In the genomic region with DNA sequence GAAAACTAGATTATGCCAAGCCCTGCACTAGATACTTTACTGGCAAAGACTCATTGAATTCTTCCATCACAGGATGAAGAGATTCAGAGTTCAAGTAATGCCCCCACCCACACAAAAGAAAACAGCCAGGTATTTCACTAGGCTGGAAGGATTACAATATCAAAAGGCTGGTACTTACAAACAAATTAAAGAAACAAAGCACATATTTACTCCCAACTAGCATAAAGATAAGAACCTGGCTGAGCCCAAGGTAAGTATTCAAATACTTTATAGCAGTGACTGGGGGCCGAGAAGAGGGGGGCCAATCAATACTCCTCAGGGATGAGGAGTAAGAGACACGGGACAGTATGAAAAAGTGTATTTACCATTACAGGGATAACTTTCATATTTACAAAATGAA, we compare ENCODE assay signal across 20 cellular contexts. TPM values are rescaled to one million over a fixed set of nuclear protein-coding genes. Genes with fewer than 3 reads are reported as not detected.
"Had no signal": no experiment of that assay in that cellular context is flagged by ENCODE, and none has a peak within 500 bp of the region (broad histone marks: within the 10 kb centered on the region; RNA-seq: fewer than 3 reads in every experiment).

No MANE protein-coding gene starts in this region.

- H3K27me3 ChIP-seq: heart right ventricle, neural progenitor cell, transverse colon, uterus had no signal

- H3K27ac ChIP-seq: heart right ventricle, neural progenitor cell, transverse colon, uterus had no signal

- H3K27ac Mint-ChIP-seq: activated CD4-positive, alpha-beta memory T cell treated with anti-CD3 and anti-CD28 coated beads, Interleukin-2, amount 10 ng/mL, durations not matched to agents 7 days and 5 days; activated CD4-positive, alpha-beta T cell treated with anti-CD3 and anti-CD28 coated beads, Interleukin-2, amount 10 ng/mL, durations not matched to agents 24 days and 14 days; activated naive CD4-positive, alpha-beta T cell treated with anti-CD3 and anti-CD28 coated beads, Interleukin-2, amount 10 ng/mL, durations not matched to agents 7 days and 5 days; dendritic cell treated with granulocyte-macrophage colony-stimulating factor and Interleukin-4, amounts not matched to agents 40 ng/mL and 50 ng/mL, for 4 days; neural progenitor cell; stimulated activated naive B cell treated with anti-CD40 and anti-IgM and Interleukin-4, amounts not matched to agents 10 μg/mL and 1 μg/mL and 100 μg/mL, for 72 hours had no signal

- H3K36me3 ChIP-seq: neural progenitor cell, uterus had no signal

- H3K36me3 Mint-ChIP-seq: neural progenitor cell had no signal

- H3K4me1 ChIP-seq: neural progenitor cell had no signal

- H3K27me3 Mint-ChIP-seq: activated CD4-positive, alpha-beta memory T cell treated with anti-CD3 and anti-CD28 coated beads, Interleukin-2, amount 10 ng/mL, durations not matched to agents 7 days and 5 days; activated CD4-positive, alpha-beta T cell treated with anti-CD3 and anti-CD28 coated beads, Interleukin-2, amount 10 ng/mL, durations not matched to agents 24 days and 14 days; activated naive CD4-positive, alpha-beta T cell treated with anti-CD3 and anti-CD28 coated beads, Interleukin-2, amount 10 ng/mL, durations not matched to agents 7 days and 5 days; dendritic cell treated with granulocyte-macrophage colony-stimulating factor and Interleukin-4, amounts not matched to agents 40 ng/mL and 50 ng/mL, for 4 days; stimulated activated naive B cell treated with anti-CD40 and anti-IgM and Interleukin-4, amounts not matched to agents 10 μg/mL and 1 μg/mL and 100 μg/mL, for 72 hours had no signal

- H3K4me3 ChIP-seq: heart right ventricle, neural progenitor cell, transverse colon, uterus had no signal

- ATAC-seq: activated CD4-positive, CD25-positive, alpha-beta regulatory T cell treated with anti-CD3 and anti-CD28 coated beads, Interleukin-2, amount 50 U/mL, for 24 hours; heart right ventricle; left ventricle myocardium superior; stimulated activated naive B cell treated with anti-CD40 and anti-IgM and Interleukin-4, amounts not matched to agents 10 μg/mL and 1 μg/mL and 100 μg/mL, for 72 hours had no signal

- H3K9me3 ChIP-seq: heart right ventricle, transverse colon, uterus had no signal

- H3K9ac ChIP-seq: neural progenitor cell had no signal

- DNase-seq: activated CD4-positive, alpha-beta memory T cell treated with anti-CD3 and anti-CD28 coated beads, Interleukin-2, amount 10 ng/mL, durations not matched to agents 7 days and 5 days; activated CD4-positive, alpha-beta T cell treated with anti-CD3 and anti-CD28 coated beads, Interleukin-2, amount 10 ng/mL, durations not matched to agents 24 days and 14 days; activated effector memory CD4-positive, alpha-beta T cell treated with anti-CD3 and anti-CD28 coated beads, Interleukin-2, amount 50 U/mL, for 16 hours; activated naive CD4-positive, alpha-beta T cell treated with anti-CD3 and anti-CD28 coated beads, Interleukin-2, amount 10 ng/mL, durations not matched to agents 7 days and 5 days; amygdala; effector CD4-positive, alpha-beta T cell; erythroblast; foreskin fibroblast; heart right ventricle; left ventricle myocardium superior; retina; stimulated activated CD4-positive, alpha-beta T cell treated with anti-CD3 and anti-CD28 coated beads, Interleukin-2, amount 100 ng/mL, for 48 hours; stimulated activated CD8-positive, alpha-beta memory T cell treated with anti-CD3 and anti-CD28 coated beads, Interleukin-4, amount 100 ng/mL, for 48 hours; stimulated activated naive B cell treated with anti-CD40 and anti-IgM and Interleukin-4, amounts not matched to agents 10 μg/mL and 1 μg/mL and 100 μg/mL, for 72 hours; transverse colon; uterus had no signal

- H3K9me3 Mint-ChIP-seq: activated CD4-positive, alpha-beta memory T cell treated with anti-CD3 and anti-CD28 coated beads, Interleukin-2, amount 10 ng/mL, durations not matched to agents 7 days and 5 days; activated CD4-positive, alpha-beta T cell treated with anti-CD3 and anti-CD28 coated beads, Interleukin-2, amount 10 ng/mL, durations not matched to agents 24 days and 14 days; activated naive CD4-positive, alpha-beta T cell treated with anti-CD3 and anti-CD28 coated beads, Interleukin-2, amount 10 ng/mL, durations not matched to agents 7 days and 5 days; dendritic cell treated with granulocyte-macrophage colony-stimulating factor and Interleukin-4, amounts not matched to agents 40 ng/mL and 50 ng/mL, for 4 days; neural progenitor cell; stimulated activated naive B cell treated with anti-CD40 and anti-IgM and Interleukin-4, amounts not matched to agents 10 μg/mL and 1 μg/mL and 100 μg/mL, for 72 hours had no signal

- H3K4me3 Mint-ChIP-seq: activated CD4-positive, alpha-beta memory T cell treated with anti-CD3 and anti-CD28 coated beads, Interleukin-2, amount 10 ng/mL, durations not matched to agents 7 days and 5 days; activated CD4-positive, alpha-beta T cell treated with anti-CD3 and anti-CD28 coated beads, Interleukin-2, amount 10 ng/mL, durations not matched to agents 24 days and 14 days; activated naive CD4-positive, alpha-beta T cell treated with anti-CD3 and anti-CD28 coated beads, Interleukin-2, amount 10 ng/mL, durations not matched to agents 7 days and 5 days; dendritic cell treated with granulocyte-macrophage colony-stimulating factor and Interleukin-4, amounts not matched to agents 40 ng/mL and 50 ng/mL, for 4 days; neural progenitor cell; stimulated activated naive B cell treated with anti-CD40 and anti-IgM and Interleukin-4, amounts not matched to agents 10 μg/mL and 1 μg/mL and 100 μg/mL, for 72 hours had no signal

RNA-seq across cellular contexts. Expression of a gene that starts 26.4 kb away (rescaled TPM):
- total RNA-seq: activated CD4-positive, alpha-beta memory T cell treated with anti-CD3 and anti-CD28 coated beads, Interleukin-2, amount 10 ng/mL, durations not matched to agents 7 days and 5 days; activated CD4-positive, alpha-beta T cell treated with anti-CD3 and anti-CD28 coated beads, Interleukin-2, amount 10 ng/mL, durations not matched to agents 24 days and 14 days; left ventricle myocardium superior; T-helper 2 cell treated with Interferon-gamma antibody and Interleukin-4, amounts not matched to agents 100 ng/mL and 5 ng/mL, for 36 hours had no signal
